13 cellular contexts compared by ENCODE assay signal in genomic region chr1:27971674-27972073, GRCh38. TPM values are rescaled to one million over a fixed set of nuclear protein-coding genes. Genes with fewer than 3 reads are reported as not detected.
DNase-seq lines count a peak whose midpoint lies in the region; ATAC-seq and TF ChIP-seq lines count a peak whose summit lies in the region.
"Had no signal": no experiment of that assay in that cellular context is flagged by ENCODE, and none has a peak within 500 bp of the region (broad histone marks: within the 10 kb centered on the region; RNA-seq: fewer than 3 reads in every experiment).

No MANE protein-coding gene starts in this region.

- in situ Hi-C loops in brain microvascular endothelial cell (cut with HindIII; ENCODE audit: low pct_ligation_motif_present, low sequenced_read_pairs) = no loop called here

- no peak for ATAC-seq in HG03175 (IDR thresholded peaks at IDR 0.05; ENCODE audit: unreplicated experiment)
- no peak for ATAC-seq in upper lobe of left lung (ENCODE audit: low FRiP score in 2 of 2)

- TF ChIP-seq POLR2A in upper lobe of left lung (IDR thresholded peaks at IDR 0.05) = no peak

- no peak for TF ChIP-seq CTCF in nephron (IDR thresholded peaks at IDR 0.05; ENCODE audit: unreplicated experiment in 3 of 3)
- no peak for TF ChIP-seq CTCF in upper lobe of left lung (IDR thresholded peaks at IDR 0.05)
- no peak for TF ChIP-seq CTCF in brain microvascular endothelial cell (IDR thresholded peaks at IDR 0.05; ENCODE audit: low read depth, low read length, missing control alignments)

- peaks cover 0 to 5% (median 2%) of the 10 kb centered on the region in 4 donors for H3K4me1 ChIP-seq in upper lobe of left lung
- H3K4me1 ChIP-seq: Caco-2 had no signal

- H3K4me1 Mint-ChIP-seq in nephron = peaks cover 31% of the 10 kb centered on the region

- H3K36me3 Mint-ChIP-seq in nephron (ENCODE audit: low read depth) = peaks cover 30% of the 10 kb centered on the region

- H3K36me3 ChIP-seq in upper lobe of left lung (peaks cover 5 to 73% (median 24%) of the 10 kb centered on the region in 4 donors), brain microvascular endothelial cell (replicated peaks) (peaks cover 15% of the 10 kb centered on the region)

- no peak overlapping the region for H3K4me3 ChIP-seq in upper lobe of left lung
- H3K4me3 ChIP-seq in brain microvascular endothelial cell (ENCODE audit: low read depth, low read length) = no peak overlapping the region
- H3K4me3 ChIP-seq: Peyer's patch, skin epidermis had no signal

- no peak for TF ChIP-seq EP300 in upper lobe of left lung (IDR thresholded peaks at IDR 0.05)

- H3K27me3 Mint-ChIP-seq in nephron (ENCODE audit: low read depth) = no peaks in the 10 kb centered on the region
- H3K27me3 Mint-ChIP-seq: central memory CD8-positive, alpha-beta T cell had no signal

- H3K27me3 ChIP-seq in upper lobe of left lung (no peaks in the 10 kb centered on the region), brain microvascular endothelial cell (replicated peaks) (no peaks in the 10 kb centered on the region)
- H3K27me3 ChIP-seq: Peyer's patch had no signal

- DNase-seq in DMS153 (lab: John Stamatoyannopoulos, UW) = peak; percentile 68
- DNase-seq in NCI-H146 treated with DMSO at 0.1 percent for 48 hours (lab: John Stamatoyannopoulos, UW; ENCODE audit: unreplicated experiment) = peak; percentile 4
- DNase-seq in caudate nucleus (lab: John Stamatoyannopoulos, UW) = peak in 2 of 61 donors; percentile 18 to 22
- no peak for DNase-seq in upper lobe of left lung
- DNase-seq in brain microvascular endothelial cell = no peak
- no peak for DNase-seq in stimulated activated CD4-positive, alpha-beta T cell treated with anti-CD3 and anti-CD28 coated beads, Interleukin-2, amount 100 ng/mL, for 24 hours
- DNase-seq: Caco-2, Karpas-422 had no signal

- no peaks in the 10 kb centered on the region for H3K9me3 ChIP-seq in upper lobe of left lung
- H3K9me3 ChIP-seq: Caco-2, Peyer's patch had no signal

- no peak overlapping the region for H3K4me3 Mint-ChIP-seq in nephron
- H3K4me3 Mint-ChIP-seq: central memory CD8-positive, alpha-beta T cell had no signal

- no peaks in the 10 kb centered on the region for H3K9me3 Mint-ChIP-seq in nephron
- H3K9me3 Mint-ChIP-seq: central memory CD8-positive, alpha-beta T cell had no signal

- H3K27ac ChIP-seq in caudate nucleus (ENCODE audit: low read depth, low read length) = peak overlapping the region; percentile 73
- H3K27ac ChIP-seq in upper lobe of left lung = peak overlapping the region in 1 of 4 donors; percentile 17
- no peak overlapping the region for H3K27ac ChIP-seq in brain microvascular endothelial cell
- H3K27ac ChIP-seq: Peyer's patch had no signal

- H3K27ac Mint-ChIP-seq in nephron = peak overlapping the region; percentile 20 to 52 (median 50)

RNA-seq across cellular contexts. Expression of gene XKR8, which starts 11.9 kb away (rescaled TPM):
- 10 to 100 TPM in 2 of 6 donors, 1 to 10 TPM in 4; 3.1 to 13.5 (median 8.6) TPM for total RNA-seq in upper lobe of left lung

RNA-seq across cellular contexts. Expression of gene SMPDL3B, which starts 36.9 kb away (rescaled TPM):
- 10 to 100 TPM in 5 of 6 donors, 1 to 10 TPM in 1; 7.3 to 57.1 (median 27.2) TPM for total RNA-seq in upper lobe of left lung

RNA-seq across cellular contexts. Expression of gene RPA2, which starts 57.3 kb away (rescaled TPM):
- total RNA-seq in upper lobe of left lung = 10 to 100 TPM in 5 of 6 donors, 1 to 10 TPM in 1; 9.7 to 28.4 (median 19.0) TPM

Comparison
In these comparisons a context has a peak if more than half of its experiments do, and no peak if none do; other contexts are left out.
1. DNase-seq: peak in DMS153 (single experiment) and NCI-H146 treated with DMSO at 0.1 percent for 48 hours (single experiment); none in upper lobe of left lung (0 of 2), brain microvascular endothelial cell (single experiment) and stimulated activated CD4-positive, alpha-beta T cell treated with anti-CD3 and anti-CD28 coated beads, Interleukin-2, amount 100 ng/mL, for 24 hours (0 of 2).